1 cellular context compared by ENCODE assay signal in genomic region chr22:42368379-42369249, GRCh38.
TF ChIP-seq lines count a peak whose summit lies in the region.

No MANE protein-coding gene starts in this region.

TF ChIP-seq in HepG2, 621 proteins besides CTCF, POLR2A, EP300 and RAD21 (continued from another document and continues in another):
- TF ChIP-seq ZNF512B (CRISPR knock-in tag; IDR thresholded peaks at IDR 0.05; ENCODE audit: borderline replicate concordance) (no peak), ZNF609 (CRISPR knock-in tag; IDR thresholded peaks at IDR 0.05; ENCODE audit: borderline replicate concordance) (no peak), ZNF451 (CRISPR knock-in tag; IDR thresholded peaks at IDR 0.05) (no peak), POLR2G (IDR thresholded peaks at IDR 0.05; ENCODE audit: low read depth, low read length) (no peak), GATA4 (IDR thresholded peaks at IDR 0.05; ENCODE audit: borderline replicate concordance, low read depth) (no peak), CHCHD3 (CRISPR knock-in tag; IDR thresholded peaks at IDR 0.05) (no peak), ZC3H4 (CRISPR knock-in tag; IDR thresholded peaks at IDR 0.05; ENCODE audit: borderline replicate concordance) (no peak), HIVEP1 (CRISPR knock-in tag; IDR thresholded peaks at IDR 0.05) (0 out of 2 replicates have a peak, but pooled peaks have one; percentile 42), ZNF703 (CRISPR knock-in tag; IDR thresholded peaks at IDR 0.05; ENCODE audit: borderline replicate concordance) (0 out of 2 replicates have a peak, but pooled peaks have one; percentile 40), MAFK (conservative IDR thresholded peaks at IDR 0.05 in 1 of 2, IDR thresholded peaks at IDR 0.05 in 1 of 2; ENCODE audit: low read length in 2 of 2) (no peak), NKX3-1 (CRISPR knock-in tag; IDR thresholded peaks at IDR 0.05) (no peak), HNRNPLL (IDR thresholded peaks at IDR 0.05; ENCODE audit: low read depth, low read length, poor library complexity, severe bottlenecking) (peak; percentile 32), GATAD1 (CRISPR knock-in tag; IDR thresholded peaks at IDR 0.05) (no peak), SIN3B (IDR thresholded peaks at IDR 0.05; ENCODE audit: low read length) (no peak), WIZ (CRISPR knock-in tag; IDR thresholded peaks at IDR 0.05) (no peak), TP53 (CRISPR knock-in tag; conservative IDR thresholded peaks at IDR 0.05) (no peak), REPIN1 (CRISPR knock-in tag; IDR thresholded peaks at IDR 0.05; ENCODE audit: borderline replicate concordance, low read depth) (no peak), SMARCE1 (IDR thresholded peaks at IDR 0.05; ENCODE audit: borderline replicate concordance) (no peak), KDM5B (CRISPR knock-in tag; IDR thresholded peaks at IDR 0.05; ENCODE audit: borderline replicate concordance) (0 out of 2 replicates have a peak, but pooled peaks have one; percentile 26), NFIB (CRISPR knock-in tag; IDR thresholded peaks at IDR 0.05; ENCODE audit: borderline replicate concordance) (no peak), TCF7 (IDR thresholded peaks at IDR 0.05; ENCODE audit: low read depth) (no peak), MYC (CRISPR knock-in tag; IDR thresholded peaks at IDR 0.05; ENCODE audit: borderline replicate concordance) (0 out of 2 replicates have a peak, but pooled peaks have one; percentile 18), ZNF580 (CRISPR knock-in tag; IDR thresholded peaks at IDR 0.05; ENCODE audit: borderline replicate concordance, low read depth) (no peak), TMF1 (CRISPR knock-in tag; IDR thresholded peaks at IDR 0.05; ENCODE audit: low read depth) (no peak), SP2 (CRISPR knock-in tag; IDR thresholded peaks at IDR 0.05) (no peak), ZSCAN29 (CRISPR knock-in tag; conservative IDR thresholded peaks at IDR 0.05) (peak; percentile 99), HDAC6 (IDR thresholded peaks at IDR 0.05; ENCODE audit: low read depth, low read length) (no peak), ZNF777 (CRISPR knock-in tag; IDR thresholded peaks at IDR 0.05) (0 out of 2 replicates have a peak, but pooled peaks have one; percentile 59), ZNF775 (CRISPR knock-in tag; IDR thresholded peaks at IDR 0.05; ENCODE audit: borderline replicate concordance) (no peak), ZBTB20 (CRISPR knock-in tag; IDR thresholded peaks at IDR 0.05; ENCODE audit: borderline replicate concordance, low read depth) (no peak), ZNF225 (CRISPR knock-in tag; IDR thresholded peaks at IDR 0.05) (no peak), ATM (IDR thresholded peaks at IDR 0.05; ENCODE audit: borderline replicate concordance) (no peak), ZNF24 (IDR thresholded peaks at IDR 0.05) (no peak), FOXA3 (CRISPR knock-in tag; IDR thresholded peaks at IDR 0.05) (no peak), TARDBP (CRISPR knock-in tag; IDR thresholded peaks at IDR 0.05) (no peak), NONO (IDR thresholded peaks at IDR 0.05) (no peak), NONO (CRISPR knock-in tag; conservative IDR thresholded peaks at IDR 0.05) (no peak), BRCA1 (CRISPR knock-in tag; IDR thresholded peaks at IDR 0.05) (no peak), ZFP82 (CRISPR knock-in tag; IDR thresholded peaks at IDR 0.05; ENCODE audit: borderline replicate concordance) (peak; percentile 13; the same call in 1 of the 2 replicates), PAF1 (CRISPR knock-in tag; IDR thresholded peaks at IDR 0.05) (no peak), SMARCC2 (IDR thresholded peaks at IDR 0.05) (no peak), IRF9 (CRISPR knock-in tag; IDR thresholded peaks at IDR 0.05; ENCODE audit: borderline replicate concordance) (no peak), MTF2 (CRISPR knock-in tag; IDR thresholded peaks at IDR 0.05; ENCODE audit: borderline replicate concordance) (0 out of 2 replicates have a peak, but pooled peaks have one; percentile 79), ZNF180 (CRISPR knock-in tag; IDR thresholded peaks at IDR 0.05; ENCODE audit: borderline replicate concordance, low read depth) (no peak), ZNF446 (CRISPR knock-in tag; IDR thresholded peaks at IDR 0.05) (peak; percentile 55; the same call in 1 of the 2 replicates), EZH2 (conservative IDR thresholded peaks at IDR 0.05; ENCODE audit: low read depth, low read length) (peak; percentile 99)
- TF ChIP-seq, protein P1, sequence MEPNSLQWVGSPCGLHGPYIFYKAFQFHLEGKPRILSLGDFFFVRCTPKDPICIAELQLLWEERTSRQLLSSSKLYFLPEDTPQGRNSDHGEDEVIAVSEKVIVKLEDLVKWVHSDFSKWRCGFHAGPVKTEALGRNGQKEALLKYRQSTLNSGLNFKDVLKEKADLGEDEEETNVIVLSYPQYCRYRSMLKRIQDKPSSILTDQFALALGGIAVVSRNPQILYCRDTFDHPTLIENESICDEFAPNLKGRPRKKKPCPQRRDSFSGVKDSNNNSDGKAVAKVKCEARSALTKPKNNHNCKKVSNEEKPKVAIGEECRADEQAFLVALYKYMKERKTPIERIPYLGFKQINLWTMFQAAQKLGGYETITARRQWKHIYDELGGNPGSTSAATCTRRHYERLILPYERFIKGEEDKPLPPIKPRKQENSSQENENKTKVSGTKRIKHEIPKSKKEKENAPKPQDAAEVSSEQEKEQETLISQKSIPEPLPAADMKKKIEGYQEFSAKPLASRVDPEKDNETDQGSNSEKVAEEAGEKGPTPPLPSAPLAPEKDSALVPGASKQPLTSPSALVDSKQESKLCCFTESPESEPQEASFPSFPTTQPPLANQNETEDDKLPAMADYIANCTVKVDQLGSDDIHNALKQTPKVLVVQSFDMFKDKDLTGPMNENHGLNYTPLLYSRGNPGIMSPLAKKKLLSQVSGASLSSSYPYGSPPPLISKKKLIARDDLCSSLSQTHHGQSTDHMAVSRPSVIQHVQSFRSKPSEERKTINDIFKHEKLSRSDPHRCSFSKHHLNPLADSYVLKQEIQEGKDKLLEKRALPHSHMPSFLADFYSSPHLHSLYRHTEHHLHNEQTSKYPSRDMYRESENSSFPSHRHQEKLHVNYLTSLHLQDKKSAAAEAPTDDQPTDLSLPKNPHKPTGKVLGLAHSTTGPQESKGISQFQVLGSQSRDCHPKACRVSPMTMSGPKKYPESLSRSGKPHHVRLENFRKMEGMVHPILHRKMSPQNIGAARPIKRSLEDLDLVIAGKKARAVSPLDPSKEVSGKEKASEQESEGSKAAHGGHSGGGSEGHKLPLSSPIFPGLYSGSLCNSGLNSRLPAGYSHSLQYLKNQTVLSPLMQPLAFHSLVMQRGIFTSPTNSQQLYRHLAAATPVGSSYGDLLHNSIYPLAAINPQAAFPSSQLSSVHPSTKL (CRISPR knock-in tag; IDR thresholded peaks at IDR 0.05) = no peak
- TF ChIP-seq, protein P2, sequence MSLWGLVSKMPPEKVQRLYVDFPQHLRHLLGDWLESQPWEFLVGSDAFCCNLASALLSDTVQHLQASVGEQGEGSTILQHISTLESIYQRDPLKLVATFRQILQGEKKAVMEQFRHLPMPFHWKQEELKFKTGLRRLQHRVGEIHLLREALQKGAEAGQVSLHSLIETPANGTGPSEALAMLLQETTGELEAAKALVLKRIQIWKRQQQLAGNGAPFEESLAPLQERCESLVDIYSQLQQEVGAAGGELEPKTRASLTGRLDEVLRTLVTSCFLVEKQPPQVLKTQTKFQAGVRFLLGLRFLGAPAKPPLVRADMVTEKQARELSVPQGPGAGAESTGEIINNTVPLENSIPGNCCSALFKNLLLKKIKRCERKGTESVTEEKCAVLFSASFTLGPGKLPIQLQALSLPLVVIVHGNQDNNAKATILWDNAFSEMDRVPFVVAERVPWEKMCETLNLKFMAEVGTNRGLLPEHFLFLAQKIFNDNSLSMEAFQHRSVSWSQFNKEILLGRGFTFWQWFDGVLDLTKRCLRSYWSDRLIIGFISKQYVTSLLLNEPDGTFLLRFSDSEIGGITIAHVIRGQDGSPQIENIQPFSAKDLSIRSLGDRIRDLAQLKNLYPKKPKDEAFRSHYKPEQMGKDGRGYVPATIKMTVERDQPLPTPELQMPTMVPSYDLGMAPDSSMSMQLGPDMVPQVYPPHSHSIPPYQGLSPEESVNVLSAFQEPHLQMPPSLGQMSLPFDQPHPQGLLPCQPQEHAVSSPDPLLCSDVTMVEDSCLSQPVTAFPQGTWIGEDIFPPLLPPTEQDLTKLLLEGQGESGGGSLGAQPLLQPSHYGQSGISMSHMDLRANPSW (CRISPR knock-in tag; IDR thresholded peaks at IDR 0.05; ENCODE audit: borderline replicate concordance) = no peak
- TF ChIP-seq, protein P3, sequence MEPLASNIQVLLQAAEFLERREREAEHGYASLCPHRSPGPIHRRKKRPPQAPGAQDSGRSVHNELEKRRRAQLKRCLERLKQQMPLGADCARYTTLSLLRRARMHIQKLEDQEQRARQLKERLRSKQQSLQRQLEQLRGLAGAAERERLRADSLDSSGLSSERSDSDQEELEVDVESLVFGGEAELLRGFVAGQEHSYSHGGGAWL (CRISPR knock-in tag; IDR thresholded peaks at IDR 0.05) = 0 out of 2 replicates have a peak, but pooled peaks have one; percentile 43
- TF ChIP-seq, protein P4, sequence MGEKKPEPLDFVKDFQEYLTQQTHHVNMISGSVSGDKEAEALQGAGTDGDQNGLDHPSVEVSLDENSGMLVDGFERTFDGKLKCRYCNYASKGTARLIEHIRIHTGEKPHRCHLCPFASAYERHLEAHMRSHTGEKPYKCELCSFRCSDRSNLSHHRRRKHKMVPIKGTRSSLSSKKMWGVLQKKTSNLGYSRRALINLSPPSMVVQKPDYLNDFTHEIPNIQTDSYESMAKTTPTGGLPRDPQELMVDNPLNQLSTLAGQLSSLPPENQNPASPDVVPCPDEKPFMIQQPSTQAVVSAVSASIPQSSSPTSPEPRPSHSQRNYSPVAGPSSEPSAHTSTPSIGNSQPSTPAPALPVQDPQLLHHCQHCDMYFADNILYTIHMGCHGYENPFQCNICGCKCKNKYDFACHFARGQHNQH (CRISPR knock-in tag; IDR thresholded peaks at IDR 0.05) = no peak
